Comparison of ENCODE assay signal across 35 cellular contexts in the genomic region with DNA sequence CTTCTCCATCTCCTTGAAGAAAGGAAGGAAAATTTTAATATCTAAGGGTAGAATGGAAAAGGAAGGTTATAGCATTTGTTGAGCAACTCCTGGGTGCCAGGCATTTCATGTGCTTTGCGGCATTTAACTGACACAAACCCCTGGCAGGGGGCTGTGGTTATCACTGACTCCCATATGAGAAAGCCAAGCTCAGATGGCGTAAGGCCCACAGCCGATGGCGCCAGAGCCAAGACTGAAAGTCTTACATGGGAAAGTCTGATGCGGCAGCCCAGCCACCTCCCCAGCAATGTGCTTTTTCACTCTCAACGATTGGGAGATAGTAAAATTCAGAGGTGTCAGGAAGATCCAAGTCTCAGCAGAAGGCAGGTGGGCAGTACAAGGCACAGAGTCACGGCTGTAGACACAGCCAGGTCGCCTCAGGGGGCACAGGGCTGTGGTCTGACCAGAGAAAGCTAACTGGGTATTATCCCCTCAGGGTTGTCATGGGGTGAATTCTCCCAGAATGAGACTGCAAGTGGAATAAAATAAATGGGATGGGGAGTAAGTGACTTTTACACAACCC.
"Had no signal": no experiment of that assay in that cellular context is flagged by ENCODE, and none has a peak within 500 bp of the region (broad histone marks: within the 10 kb centered on the region; RNA-seq: fewer than 3 reads in every experiment).

No MANE protein-coding gene starts in this region.

- FAIRE-seq: K562 had no signal

- H3K36me3 ChIP-seq: ascending aorta, cardiac muscle cell, Peyer's patch, SJCRH30 had no signal

- H3K9me3 ChIP-seq: ascending aorta, Peyer's patch, SJCRH30 had no signal

- H3K4me1 Mint-ChIP-seq: activated CD4-positive, alpha-beta T cell treated with anti-CD3 and anti-CD28 coated beads for 36 hours; activated naive CD4-positive, alpha-beta T cell treated with anti-CD3 and anti-CD28 coated beads, Interleukin-2, amount 50 U/mL, for 24 hours; activated naive CD8-positive, alpha-beta T cell treated with anti-CD3 and anti-CD28 coated beads, Interleukin-2, amount 10 ng/mL, durations not matched to agents 7 days and 5 days had no signal

- H3K36me3 Mint-ChIP-seq: activated CD4-positive, alpha-beta memory T cell treated with anti-CD3 and anti-CD28 coated beads for 36 hours; activated CD8-positive, alpha-beta memory T cell treated with anti-CD3 and anti-CD28 coated beads, Interleukin-2, amount 10 ng/mL, durations not matched to agents 7 days and 5 days; activated naive CD4-positive, alpha-beta T cell treated with anti-CD3 and anti-CD28 coated beads, Interleukin-2, amount 50 U/mL, for 24 hours; activated naive CD8-positive, alpha-beta T cell treated with anti-CD3 and anti-CD28 coated beads, Interleukin-2, amount 10 ng/mL, durations not matched to agents 7 days and 5 days had no signal

- H3K27ac Mint-ChIP-seq: activated CD4-positive, alpha-beta memory T cell treated with anti-CD3 and anti-CD28 coated beads for 36 hours; activated CD4-positive, alpha-beta T cell treated with anti-CD3 and anti-CD28 coated beads for 36 hours; activated CD8-positive, alpha-beta memory T cell treated with anti-CD3 and anti-CD28 coated beads, Interleukin-2, amount 10 ng/mL, durations not matched to agents 7 days and 5 days; activated naive CD4-positive, alpha-beta T cell treated with anti-CD3 and anti-CD28 coated beads, Interleukin-2, amount 50 U/mL, for 24 hours; activated naive CD8-positive, alpha-beta T cell treated with anti-CD3 and anti-CD28 coated beads, Interleukin-2, amount 10 ng/mL, durations not matched to agents 7 days and 5 days; activated T-cell treated with anti-CD3 and anti-CD28 coated beads, Interleukin-2, amount 50 U/mL, for 72 hours; activated T-helper 17 cell treated with anti-CD3 and anti-CD28 coated beads, Interleukin-2, amount 50 U/mL, for 72 hours had no signal

- H3K27me3 Mint-ChIP-seq: central memory CD8-positive, alpha-beta T cell had no signal

- H3K4me3 ChIP-seq: ascending aorta, cardiac muscle cell, K562, Peyer's patch, SJCRH30, SK-N-MC had no signal

- H3K9me3 Mint-ChIP-seq: activated naive CD8-positive, alpha-beta T cell treated with anti-CD3 and anti-CD28 coated beads, Interleukin-2, amount 10 ng/mL, durations not matched to agents 7 days and 5 days; central memory CD8-positive, alpha-beta T cell had no signal

- H3K27me3 ChIP-seq: ascending aorta, cardiac muscle cell, Peyer's patch, SJCRH30 had no signal

- DNase-seq: activated CD4-positive, alpha-beta memory T cell treated with anti-CD3 and anti-CD28 coated beads for 36 hours; activated CD4-positive, alpha-beta T cell treated with anti-CD3 and anti-CD28 coated beads for 36 hours; activated CD4-positive, alpha-beta T cell treated with anti-CD3 and anti-CD28 coated beads, Interleukin-2, amount 50 U/mL, for 1 hour; activated CD8-positive, alpha-beta memory T cell treated with anti-CD3 and anti-CD28 coated beads for 24 hours; activated CD8-positive, alpha-beta memory T cell treated with anti-CD3 and anti-CD28 coated beads, Interleukin-2, amount 10 ng/mL, durations not matched to agents 7 days and 5 days; activated CD8-positive, alpha-beta memory T cell treated with anti-CD3 and anti-CD28 coated beads, Interleukin-2, amount 50 U/mL, for 48 hours; activated effector memory CD4-positive, alpha-beta T cell treated with anti-CD3 and anti-CD28 coated beads, Interleukin-2, amount 50 U/mL, for 16 hours; activated naive CD4-positive, alpha-beta T cell; activated naive CD8-positive, alpha-beta T cell treated with anti-CD3 and anti-CD28 coated beads, Interleukin-2, amount 10 ng/mL, durations not matched to agents 7 days and 5 days; activated T-cell treated with anti-CD3 and anti-CD28 coated beads, Interleukin-2, amount 50 U/mL, for 72 hours; amygdala; NCI-H1092 treated with DMSO at 0.1 percent for 48 hours; NCI-H1417; NCI-H146; NCI-H187; NCI-H2029 treated with DMSO at 0.1 percent for 48 hours; NCI-H2107; NCI-H2171; NCI-H510A; NCI-H526; NCI-H748 treated with DMSO at 0.1 percent for 48 hours; NK-92 treated with Interleukin-12 subunit alpha and Interleukin-12 subunit beta, amount 100 ng/mL, for 24 hours; PC-3; Peyer's patch; SHP77; SJCRH30; T1000 had no signal

- H3K27ac ChIP-seq: ascending aorta, cardiac muscle cell, Peyer's patch, RWPE1, SJCRH30, SK-N-MC had no signal

- H3K4me3 Mint-ChIP-seq: activated CD4-positive, alpha-beta memory T cell treated with anti-CD3 and anti-CD28 coated beads for 36 hours; activated CD4-positive, alpha-beta T cell treated with anti-CD3 and anti-CD28 coated beads for 36 hours; activated CD8-positive, alpha-beta memory T cell treated with anti-CD3 and anti-CD28 coated beads, Interleukin-2, amount 10 ng/mL, durations not matched to agents 7 days and 5 days; activated naive CD4-positive, alpha-beta T cell treated with anti-CD3 and anti-CD28 coated beads, Interleukin-2, amount 50 U/mL, for 24 hours; activated naive CD8-positive, alpha-beta T cell treated with anti-CD3 and anti-CD28 coated beads, Interleukin-2, amount 10 ng/mL, durations not matched to agents 7 days and 5 days; activated T-cell treated with anti-CD3 and anti-CD28 coated beads, Interleukin-2, amount 50 U/mL, for 72 hours; activated T-helper 17 cell treated with anti-CD3 and anti-CD28 coated beads, Interleukin-2, amount 50 U/mL, for 72 hours; central memory CD8-positive, alpha-beta T cell had no signal

- H3K4me1 ChIP-seq: ascending aorta, Peyer's patch, SJCRH30 had no signal

- ATAC-seq: activated CD4-positive, alpha-beta T cell treated with anti-CD3 and anti-CD28 coated beads for 36 hours; activated CD8-positive, alpha-beta memory T cell treated with anti-CD3 and anti-CD28 coated beads, Interleukin-2, amount 10 ng/mL, durations not matched to agents 7 days and 5 days; activated T-cell treated with anti-CD3 and anti-CD28 coated beads, Interleukin-2, amount 50 U/mL, for 72 hours; activated T-helper 17 cell treated with anti-CD3 and anti-CD28 coated beads, Interleukin-2, amount 50 U/mL, for 72 hours; K562; PC-3 had no signal
